In genomic region chr2:28374331-28374730, GRCh38 we compare ENCODE assay signal across 29 cellular contexts.
"Had no signal": no experiment of that assay in that cellular context is flagged by ENCODE, and none has a peak within 500 bp of the region (broad histone marks: within the 10 kb centered on the region; RNA-seq: fewer than 3 reads in every experiment).

No MANE protein-coding gene starts in this region.

- H3K36me3 ChIP-seq: left lung, lower lobe of right lung, neural progenitor cell, ovary, prostate gland, thyroid gland, transverse colon, upper lobe of left lung had no signal

- H3K27me3 ChIP-seq: left lung, neural progenitor cell, ovary, testis, thyroid gland, transverse colon, upper lobe of left lung had no signal

- H3K27ac ChIP-seq: left lung, lower lobe of right lung, neural progenitor cell, ovary, prostate gland, skin epidermis, testis, thyroid gland, transverse colon, upper lobe of left lung had no signal

- ATAC-seq: left colon; left lung; lower lobe of right lung; natural killer cell; right cardiac atrium; sciatic nerve; stimulated activated memory B cell treated with anti-CD40 and anti-IgM and Interleukin-4, amounts not matched to agents 10 μg/mL and 1 μg/mL and 100 μg/mL, for 72 hours; stimulated activated naive CD8-positive, alpha-beta T cell treated with anti-CD3 and anti-CD28 coated beads, Interleukin-15, amount 100 ng/mL, for 72 hours had no signal

- H3K9me3 ChIP-seq: left lung, lower lobe of right lung, ovary, prostate gland, testis, thyroid gland, transverse colon, upper lobe of left lung had no signal

- H3K4me3 ChIP-seq: left lung, lower lobe of right lung, neural progenitor cell, ovary, prostate gland, skin epidermis, testis, thyroid gland, transverse colon, upper lobe of left lung had no signal

- DNase-seq: hypothalamus; immature natural killer cell; kidney; left lung; lower lobe of right lung; mammary epithelial cell; mesenchymal stem cell; naive B cell; natural killer cell; nephron progenitor cell; ovary; retina; stimulated activated CD4-positive, alpha-beta T cell treated with anti-CD3 and anti-CD28 coated beads, Interleukin-4, amount 100 ng/mL, for 4 hours; stimulated activated CD8-positive, alpha-beta memory T cell treated with anti-CD3 and anti-CD28 coated beads, Interleukin-4, amount 100 ng/mL, for 48 hours; stimulated activated naive CD4-positive, alpha-beta T cell treated with Interleukin-2 at 50 U/mL for 16 hours; stimulated activated naive CD8-positive, alpha-beta T cell treated with anti-CD3 and anti-CD28 coated beads, Interleukin-15, amount 100 ng/mL, for 72 hours; testis; thyroid gland; transverse colon; upper lobe of left lung had no signal

- H3K4me2 ChIP-seq: neural progenitor cell had no signal

- H2AFZ ChIP-seq: neural progenitor cell had no signal

- H3K9ac ChIP-seq: neural progenitor cell had no signal

- H3K4me1 ChIP-seq: prostate gland, testis, thyroid gland had no signal

- FAIRE-seq: islet of Langerhans, kidney, urothelium cell line had no signal
